In genomic region chr11:78586452-78587046, GRCh38 we compare ENCODE assay signal across 10 cellular contexts. TPM values are rescaled to one million over a fixed set of nuclear protein-coding genes. Genes with fewer than 3 reads are reported as not detected.
DNase-seq lines count a peak whose midpoint lies in the region; ATAC-seq, FAIRE-seq and TF ChIP-seq lines count a peak whose summit lies in the region.
"Had no signal": no experiment of that assay in that cellular context is flagged by ENCODE, and none has a peak within 500 bp of the region (broad histone marks: within the 10 kb centered on the region; RNA-seq: fewer than 3 reads in every experiment).

No MANE protein-coding gene starts in this region.

- H3K27ac ChIP-seq in A549: no peak overlapping the region
- H3K27ac ChIP-seq in Panc1 (ENCODE audit: low read length): no peak overlapping the region

- FAIRE-seq in A549 (lab: Jason Lieb, UNC): no peak
- FAIRE-seq: GM12892 had no signal

- POLR2A ChIA-PET in A549 (lab: Yijun Ruan, JAX): no interaction called here
- POLR2A ChIA-PET in Panc1 (lab: Charles Lee): no interaction called here

- in situ Hi-C loops in Panc1 (cut with HindIII; ENCODE audit: low pct_unique_long_range_greater_than_20kb, low sequenced_read_pairs): no loop called here

- TF ChIP-seq RAD21 in A549 (conservative IDR thresholded peaks at IDR 0.05 in 1 of 2, IDR thresholded peaks at IDR 0.05 in 1 of 2): peak; percentile 15 to 28; a peak in 2 of 5 replicates

- H3K36me3 ChIP-seq in Panc1 (ENCODE audit: control insufficient read depth, insufficient read depth, low read length): no peaks in the 10 kb centered on the region

- H3K9me3 ChIP-seq in A549 (peaks cover 40% of the 10 kb centered on the region), Panc1 (ENCODE audit: control insufficient read depth, insufficient read depth, low read depth, low read length) (peaks cover 20% of the 10 kb centered on the region)

- H3K4me3 ChIP-seq in A549 (no peak overlapping the region), Panc1 (ENCODE audit: low read depth in 2 of 2, low read length in 2 of 2) (no peak overlapping the region), foreskin fibroblast (ENCODE audit: low read depth in 1 of 2, low read length in 2 of 2) (no peak overlapping the region)

- WGBS in A549 (ENCODE audit: missing lambda C conversion rate): 83% methylated on average over 1 of the region's 1 CpG

- H3K27me3 ChIP-seq in Panc1 (ENCODE audit: control insufficient read depth, insufficient read depth, low read length): peaks cover 9% of the 10 kb centered on the region; the same call in 1 of the 2 replicates

- DNase-seq in A549 (ENCODE audit: low read depth in 1 of 2, low spot score in 1 of 2) (peak; percentile 18 to 45), Panc1 (ENCODE audit: low read depth, low spot score) (no peak), foreskin fibroblast (peak in 1 of 2 donors; percentile 23), NCI-H524 treated with DMSO at 0.1 percent for 48 hours (lab: John Stamatoyannopoulos, UW) (no peak)
- no peak for DNase-seq in activated effector memory CD4-positive, alpha-beta T cell treated with Interleukin-2 at 50 U/mL for 16 hours
- DNase-seq: stimulated activated CD4-positive, alpha-beta T cell treated with anti-CD3 and anti-CD28 coated beads, Interleukin-12 subunit alpha, Interleukin-12 subunit beta, amount 100 ng/mL, for 4 hours had no signal

- CTCF ChIA-PET in A549 (lab: Yijun Ruan, JAX): interaction anchor here (1.3 to 1.4 kb wide), 2 partner anchors 22 to 358 kb away, joined by 3 to 7 read pairs; no protein-coding TSS in a partner anchor
- CTCF ChIA-PET in Panc1 (lab: Charles Lee): interaction anchor here (0.7 to 1.4 kb wide), 3 partner anchors 12 to 276 kb away, joined by 4 to 5 read pairs (median 4); partner anchors contain the start of gene NARS2

- intact Hi-C loops in Panc1 (cut with micrococcal nuclease; ENCODE audit: unreplicated experiment): no loop called here

- TF ChIP-seq POLR2A in A549 (IDR thresholded peaks at IDR 0.05; ENCODE audit: low read length): no peak

- H3K4me2 ChIP-seq in A549: no peak overlapping the region

- no TSS peak for BruUV-seq in Panc1 (replicated peaks; lab: Mats Ljungman, UMichigan)

- TF ChIP-seq CTCF in A549 (IDR thresholded peaks at IDR 0.05) (peak; percentile 44), GM12874 (IDR thresholded peaks at IDR 0.05; ENCODE audit: insufficient read depth, low read depth, low read length) (peak; percentile 39; the same call in 1 of the 2 replicates), Panc1 (IDR thresholded peaks at IDR 0.05) (peak; percentile 80), foreskin fibroblast (IDR thresholded peaks at IDR 0.05; ENCODE audit: low read depth, low read length) (peak; percentile 42)

- TF ChIP-seq EP300 in A549 (IDR thresholded peaks at IDR 0.05): no peak

- ATAC-seq in A549 (peak in 1 of 2 experiments; percentile 50; a peak in 2 of 6 replicates), Panc1 (no peak), GM21528 (IDR thresholded peaks at IDR 0.05; ENCODE audit: low FRiP score, unreplicated experiment) (no peak), HG02571 (IDR thresholded peaks at IDR 0.05; ENCODE audit: unreplicated experiment) (no peak)

- H3K4me1 ChIP-seq in A549: no peaks in the 10 kb centered on the region
- no peaks in the 10 kb centered on the region for H3K4me1 ChIP-seq in Panc1 (ENCODE audit: control insufficient read depth, insufficient read depth, low read length)

TF ChIP-seq in A549, 52 proteins besides CTCF, POLR2A, EP300 and RAD21:
- TF ChIP-seq, protein P1, sequence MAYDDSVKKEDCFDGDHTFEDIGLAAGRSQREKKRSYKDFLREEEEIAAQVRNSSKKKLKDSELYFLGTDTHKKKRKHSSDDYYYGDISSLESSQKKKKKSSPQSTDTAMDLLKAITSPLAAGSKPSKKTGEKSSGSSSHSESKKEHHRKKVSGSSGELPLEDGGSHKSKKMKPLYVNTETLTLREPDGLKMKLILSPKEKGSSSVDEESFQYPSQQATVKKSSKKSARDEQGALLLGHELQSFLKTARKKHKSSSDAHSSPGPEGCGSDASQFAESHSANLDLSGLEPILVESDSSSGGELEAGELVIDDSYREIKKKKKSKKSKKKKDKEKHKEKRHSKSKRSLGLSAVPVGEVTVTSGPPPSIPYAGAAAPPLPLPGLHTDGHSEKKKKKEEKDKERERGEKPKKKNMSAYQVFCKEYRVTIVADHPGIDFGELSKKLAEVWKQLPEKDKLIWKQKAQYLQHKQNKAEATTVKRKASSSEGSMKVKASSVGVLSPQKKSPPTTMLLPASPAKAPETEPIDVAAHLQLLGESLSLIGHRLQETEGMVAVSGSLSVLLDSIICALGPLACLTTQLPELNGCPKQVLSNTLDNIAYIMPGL (CRISPR knock-in tag; IDR thresholded peaks at IDR 0.05; ENCODE audit: borderline replicate concordance): no peak
- peak; percentile 31; the same call in 1 of the 3 replicates for TF ChIP-seq SMC3 (IDR thresholded peaks at IDR 0.05)

RNA-seq across cellular contexts. Expression of gene NARS2, which starts 11.9 kb away (rescaled TPM):
- polyA plus RNA-seq in A549 (2011; rRNA removed): 37.9 and 57.7 TPM in 2 replicates
- polyA plus RNA-seq in A549 (2012; cell fraction: cytosol; rRNA removed): 13.1 and 13.2 TPM in 2 replicates
- 7.6 and 11.1 TPM in 2 replicates for polyA plus RNA-seq in A549 (2012; cell fraction: nucleus; rRNA removed)
- polyA plus RNA-seq in A549 (2017; fragmentation: RNase III; extraction: RNeasy Plus Mini Kit Qiagen cat#74134 plus additional on column Dnase treatment): 29.7 to 31.7 TPM (median 30.9 TPM) in 3 replicates
- 11.8 and 18.6 TPM in 2 replicates for polyA minus RNA-seq in A549 (2011; rRNA and poly(A)+ RNA removed)
- total RNA-seq in Panc1 (2021; ENCODE audit: unreplicated experiment): 29.8 TPM
- polyA plus RNA-seq in Panc1 (2012; ENCODE audit: insufficient read length): 18.7 TPM

Comparison
In these comparisons a context has a peak if more than half of its experiments do, and no peak if none do; other contexts are left out.
1. DNase-seq: peak in A549 (2 of 2); none in Panc1 (single experiment), NCI-H524 treated with DMSO at 0.1 percent for 48 hours (single experiment) and activated effector memory CD4-positive, alpha-beta T cell treated with Interleukin-2 at 50 U/mL for 16 hours (single experiment).
2. Peak in every context shown above with its lines, with median percentiles within 50 percentile points of each other: CTCF ChIP-seq.